In genomic region chr1:117842408-117843170, GRCh38 we compare ENCODE assay signal across 1 cellular context.
TF ChIP-seq lines count a peak whose summit lies in the region.

No MANE protein-coding gene starts in this region.

TF ChIP-seq in GM23338, 12 proteins besides CTCF, POLR2A, EP300 and RAD21 (continued from another document):
- TF ChIP-seq ETS1 (IDR thresholded peaks at IDR 0.05): no peak
- no peak for TF ChIP-seq EZH2 (IDR thresholded peaks at IDR 0.05; ENCODE audit: low read depth, unreplicated experiment)
- no peak for TF ChIP-seq CREB1 (CRISPR knock-in tag; IDR thresholded peaks at IDR 0.05; ENCODE audit: low read depth)
- TF ChIP-seq REST (IDR thresholded peaks at IDR 0.05; ENCODE audit: unreplicated experiment): no peak
